In genomic region chrX:134470013-134470412, GRCh38 we compare ENCODE assay signal across 24 cellular contexts.
"Had no signal": no experiment of that assay in that cellular context is flagged by ENCODE, and none has a peak within 500 bp of the region (broad histone marks: within the 10 kb centered on the region; RNA-seq: fewer than 3 reads in every experiment).

No MANE protein-coding gene starts in this region.

- H3K4me1 Mint-ChIP-seq: nephron; neural progenitor cell; stimulated activated effector memory CD8-positive, alpha-beta T cell treated with anti-CD3 and anti-CD28 coated beads, Interleukin-12 subunit alpha, Interleukin-12 subunit beta, amount 100 ng/mL, for 72 hours had no signal

- H3K27ac ChIP-seq: gastrocnemius medialis, left lung, neural progenitor cell, ovary, psoas muscle, sigmoid colon, stomach, thyroid gland had no signal

- H3K4me1 ChIP-seq: gastrocnemius medialis, neural progenitor cell, psoas muscle, sigmoid colon, stomach, thyroid gland had no signal

- H3K27me3 Mint-ChIP-seq: effector memory CD8-positive, alpha-beta T cell; naive thymus-derived CD4-positive, alpha-beta T cell had no signal

- FAIRE-seq: endometrium, kidney had no signal

- H3K4me3 ChIP-seq: gastrocnemius medialis, left lung, neural progenitor cell, ovary, psoas muscle, sigmoid colon, stomach, thyroid gland had no signal

- H2AFZ ChIP-seq: neural progenitor cell had no signal

- H3K4me3 Mint-ChIP-seq: effector memory CD8-positive, alpha-beta T cell; naive thymus-derived CD4-positive, alpha-beta T cell; nephron; neural progenitor cell; stimulated activated effector memory CD8-positive, alpha-beta T cell treated with anti-CD3 and anti-CD28 coated beads, Interleukin-12 subunit alpha, Interleukin-12 subunit beta, amount 100 ng/mL, for 72 hours had no signal

- H3K36me3 ChIP-seq: gastrocnemius medialis, left lung, neural progenitor cell, ovary, sigmoid colon, thyroid gland had no signal

- H3K9me3 ChIP-seq: gastrocnemius medialis, left lung, ovary, psoas muscle, sigmoid colon, stomach, thyroid gland had no signal

- H3K27me3 ChIP-seq: gastrocnemius medialis, left lung, neural progenitor cell, ovary, sigmoid colon, stomach, thyroid gland had no signal

- H3K9me3 Mint-ChIP-seq: effector memory CD8-positive, alpha-beta T cell; naive thymus-derived CD4-positive, alpha-beta T cell; neural progenitor cell; stimulated activated effector memory CD8-positive, alpha-beta T cell treated with anti-CD3 and anti-CD28 coated beads, Interleukin-12 subunit alpha, Interleukin-12 subunit beta, amount 100 ng/mL, for 72 hours had no signal

- H3K27ac Mint-ChIP-seq: effector memory CD8-positive, alpha-beta T cell; naive thymus-derived CD4-positive, alpha-beta T cell; nephron; neural progenitor cell; stimulated activated effector memory CD8-positive, alpha-beta T cell treated with anti-CD3 and anti-CD28 coated beads, Interleukin-12 subunit alpha, Interleukin-12 subunit beta, amount 100 ng/mL, for 72 hours had no signal

- H3K4me2 ChIP-seq: neural progenitor cell had no signal

- H3K9ac ChIP-seq: neural progenitor cell had no signal

- ATAC-seq: effector memory CD8-positive, alpha-beta T cell; gastrocnemius medialis; left lung; psoas muscle; right cardiac atrium; stimulated activated effector memory CD8-positive, alpha-beta T cell treated with anti-CD3 and anti-CD28 coated beads, Interleukin-12 subunit alpha, Interleukin-12 subunit beta, amount 100 ng/mL, for 72 hours had no signal

- DNase-seq: cortex of kidney; effector memory CD8-positive, alpha-beta T cell; gastrocnemius medialis; kidney; left lung; mesendoderm; midbrain; naive thymus-derived CD4-positive, alpha-beta T cell; nucleus accumbens; ovary; posterior cingulate gyrus; psoas muscle; right cardiac atrium; sigmoid colon; stimulated activated CD4-positive, alpha-beta T cell treated with anti-CD3 and anti-CD28 coated beads, Interleukin-2, amount 100 ng/mL, for 24 hours; stimulated activated CD4-positive, alpha-beta T cell treated with anti-CD3 and anti-CD28 coated beads, Interleukin-4, amount 100 ng/mL, for 24 hours; stimulated activated naive CD4-positive, alpha-beta T cell treated with Interleukin-2 at 50 U/mL for 16 hours; stomach; thyroid gland; trophoblast cell had no signal
